1 cellular context compared by ENCODE assay signal in the genomic region with DNA sequence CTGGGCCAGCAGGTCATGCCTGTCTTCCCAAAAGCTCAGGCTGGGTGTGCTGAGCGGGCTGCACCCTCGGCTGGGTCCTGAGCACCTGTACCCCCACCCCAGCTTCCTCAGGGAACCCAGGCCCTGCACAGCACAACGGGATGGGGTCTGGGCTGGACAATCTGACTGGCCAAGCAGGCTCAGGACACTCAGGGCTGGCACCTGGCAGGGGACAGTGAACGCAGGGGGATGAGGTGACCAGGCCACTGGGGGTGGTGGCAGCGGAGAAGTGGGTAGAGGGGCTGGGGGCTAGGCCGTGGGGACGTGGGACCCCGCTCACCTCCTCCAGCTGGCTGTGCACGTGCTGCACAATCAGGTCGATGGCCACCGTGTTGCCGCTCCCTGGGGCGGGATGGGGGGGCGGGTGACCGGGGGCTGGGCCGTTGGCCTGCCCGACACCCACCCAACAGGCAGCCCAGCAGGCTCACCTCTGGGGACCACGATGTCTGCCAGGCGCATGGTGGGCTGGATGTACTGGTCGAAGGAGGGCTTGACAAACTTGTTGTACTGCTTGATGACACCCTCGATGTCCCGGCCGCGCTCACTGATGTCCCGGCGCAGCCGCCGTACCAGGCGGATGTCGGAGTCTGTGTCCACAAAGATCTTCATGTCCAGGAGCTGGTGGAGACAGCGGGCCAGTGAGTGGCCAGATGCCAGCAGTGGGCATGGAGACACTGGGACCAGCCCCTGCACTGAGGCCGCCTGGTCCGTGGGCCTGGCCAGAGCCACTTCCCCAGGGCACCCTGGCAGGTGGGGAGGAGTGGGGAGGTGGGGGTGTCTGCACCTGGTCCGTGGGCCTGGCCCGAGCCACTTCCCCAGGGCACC.
TF ChIP-seq lines count a peak whose summit lies in the region.

No MANE protein-coding gene starts in this region.

TF ChIP-seq in IMR-90, 13 proteins besides CTCF, POLR2A, EP300 and RAD21:
- TF ChIP-seq MAFK (IDR thresholded peaks at IDR 0.05; ENCODE audit: low read depth, low read length) (no peak), RFX5 (IDR thresholded peaks at IDR 0.05; ENCODE audit: low read depth, low read length) (no peak), MAZ (IDR thresholded peaks at IDR 0.05; ENCODE audit: borderline replicate concordance, low read depth, low read length) (no peak), CEBPB (IDR thresholded peaks at IDR 0.05; ENCODE audit: low read depth, low read length) (no peak), FOS (IDR thresholded peaks at IDR 0.05; ENCODE audit: low read depth, low read length) (no peak)
- TF ChIP-seq, protein P1, sequence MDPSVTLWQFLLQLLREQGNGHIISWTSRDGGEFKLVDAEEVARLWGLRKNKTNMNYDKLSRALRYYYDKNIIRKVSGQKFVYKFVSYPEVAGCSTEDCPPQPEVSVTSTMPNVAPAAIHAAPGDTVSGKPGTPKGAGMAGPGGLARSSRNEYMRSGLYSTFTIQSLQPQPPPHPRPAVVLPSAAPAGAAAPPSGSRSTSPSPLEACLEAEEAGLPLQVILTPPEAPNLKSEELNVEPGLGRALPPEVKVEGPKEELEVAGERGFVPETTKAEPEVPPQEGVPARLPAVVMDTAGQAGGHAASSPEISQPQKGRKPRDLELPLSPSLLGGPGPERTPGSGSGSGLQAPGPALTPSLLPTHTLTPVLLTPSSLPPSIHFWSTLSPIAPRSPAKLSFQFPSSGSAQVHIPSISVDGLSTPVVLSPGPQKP (IDR thresholded peaks at IDR 0.05; ENCODE audit: borderline replicate concordance, low read depth, low read length) = no peak
TF ChIP-seq in IMR-90: peak in this region for 0.
